1 cellular context compared by ENCODE assay signal in genomic region chr1:99777752-99778151, GRCh38.
TF ChIP-seq lines count a peak whose summit lies in the region.

No MANE protein-coding gene starts in this region.

TF ChIP-seq in GM23338, 12 proteins besides CTCF, POLR2A, EP300 and RAD21 (continued from another document):
- no peak for TF ChIP-seq ZNF462 (CRISPR knock-in tag; IDR thresholded peaks at IDR 0.05)
